ENCODE assay signal across 1 cellular context in the genomic region with DNA sequence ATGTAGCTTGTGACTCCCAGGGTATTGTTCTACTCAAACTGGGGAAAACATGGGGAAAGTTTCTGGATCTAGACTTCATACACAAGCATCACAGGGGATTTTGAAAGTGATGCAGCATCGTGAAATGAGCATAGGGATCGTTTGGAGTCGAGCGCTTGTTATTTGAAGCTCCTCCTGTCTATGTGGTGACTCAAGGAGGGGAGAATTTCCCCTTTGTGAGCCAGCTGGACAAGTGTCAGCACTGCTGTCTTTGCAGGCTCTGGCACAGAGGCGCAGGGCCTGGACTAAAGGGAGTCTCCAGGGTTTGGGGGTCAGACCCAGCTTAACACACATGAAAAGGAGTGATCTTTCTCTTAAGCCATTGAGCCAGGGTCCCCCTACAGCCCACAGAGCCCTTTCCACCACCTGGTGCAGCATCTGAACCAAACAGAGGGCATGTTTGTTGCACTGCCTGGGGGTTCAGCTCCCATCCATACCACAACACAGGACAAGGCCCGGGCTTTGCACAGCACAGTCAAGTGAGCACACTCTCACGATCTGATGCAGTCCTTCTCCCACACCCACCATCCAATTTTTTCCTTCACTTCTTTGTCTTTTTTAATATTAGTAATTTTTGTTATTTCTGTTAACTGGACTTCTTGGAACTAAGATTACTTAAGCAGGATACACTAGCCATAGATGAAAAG.
TF ChIP-seq lines count a peak whose summit lies in the region.

No MANE protein-coding gene starts in this region.

TF ChIP-seq in HepG2, 621 proteins besides CTCF, POLR2A, EP300 and RAD21 (continued from another document):
- TF ChIP-seq, protein P1, sequence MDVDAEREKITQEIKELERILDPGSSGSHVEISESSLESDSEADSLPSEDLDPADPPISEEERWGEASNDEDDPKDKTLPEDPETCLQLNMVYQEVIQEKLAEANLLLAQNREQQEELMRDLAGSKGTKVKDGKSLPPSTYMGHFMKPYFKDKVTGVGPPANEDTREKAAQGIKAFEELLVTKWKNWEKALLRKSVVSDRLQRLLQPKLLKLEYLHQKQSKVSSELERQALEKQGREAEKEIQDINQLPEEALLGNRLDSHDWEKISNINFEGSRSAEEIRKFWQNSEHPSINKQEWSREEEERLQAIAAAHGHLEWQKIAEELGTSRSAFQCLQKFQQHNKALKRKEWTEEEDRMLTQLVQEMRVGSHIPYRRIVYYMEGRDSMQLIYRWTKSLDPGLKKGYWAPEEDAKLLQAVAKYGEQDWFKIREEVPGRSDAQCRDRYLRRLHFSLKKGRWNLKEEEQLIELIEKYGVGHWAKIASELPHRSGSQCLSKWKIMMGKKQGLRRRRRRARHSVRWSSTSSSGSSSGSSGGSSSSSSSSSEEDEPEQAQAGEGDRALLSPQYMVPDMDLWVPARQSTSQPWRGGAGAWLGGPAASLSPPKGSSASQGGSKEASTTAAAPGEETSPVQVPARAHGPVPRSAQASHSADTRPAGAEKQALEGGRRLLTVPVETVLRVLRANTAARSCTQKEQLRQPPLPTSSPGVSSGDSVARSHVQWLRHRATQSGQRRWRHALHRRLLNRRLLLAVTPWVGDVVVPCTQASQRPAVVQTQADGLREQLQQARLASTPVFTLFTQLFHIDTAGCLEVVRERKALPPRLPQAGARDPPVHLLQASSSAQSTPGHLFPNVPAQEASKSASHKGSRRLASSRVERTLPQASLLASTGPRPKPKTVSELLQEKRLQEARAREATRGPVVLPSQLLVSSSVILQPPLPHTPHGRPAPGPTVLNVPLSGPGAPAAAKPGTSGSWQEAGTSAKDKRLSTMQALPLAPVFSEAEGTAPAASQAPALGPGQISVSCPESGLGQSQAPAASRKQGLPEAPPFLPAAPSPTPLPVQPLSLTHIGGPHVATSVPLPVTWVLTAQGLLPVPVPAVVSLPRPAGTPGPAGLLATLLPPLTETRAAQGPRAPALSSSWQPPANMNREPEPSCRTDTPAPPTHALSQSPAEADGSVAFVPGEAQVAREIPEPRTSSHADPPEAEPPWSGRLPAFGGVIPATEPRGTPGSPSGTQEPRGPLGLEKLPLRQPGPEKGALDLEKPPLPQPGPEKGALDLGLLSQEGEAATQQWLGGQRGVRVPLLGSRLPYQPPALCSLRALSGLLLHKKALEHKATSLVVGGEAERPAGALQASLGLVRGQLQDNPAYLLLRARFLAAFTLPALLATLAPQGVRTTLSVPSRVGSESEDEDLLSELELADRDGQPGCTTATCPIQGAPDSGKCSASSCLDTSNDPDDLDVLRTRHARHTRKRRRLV (CRISPR knock-in tag; IDR thresholded peaks at IDR 0.05) = no peak
- TF ChIP-seq ETV5 (CRISPR knock-in tag; IDR thresholded peaks at IDR 0.05; ENCODE audit: borderline replicate concordance) (no peak), ZNF101 (CRISPR knock-in tag; IDR thresholded peaks at IDR 0.05; ENCODE audit: borderline replicate concordance, low read depth) (no peak), ZNF782 (CRISPR knock-in tag; IDR thresholded peaks at IDR 0.05; ENCODE audit: borderline replicate concordance) (no peak), MLLT10 (CRISPR knock-in tag; IDR thresholded peaks at IDR 0.05) (no peak), HOXD1 (CRISPR knock-in tag; IDR thresholded peaks at IDR 0.05) (no peak), ZNF709 (CRISPR knock-in tag; IDR thresholded peaks at IDR 0.05) (no peak)
- TF ChIP-seq, protein P2, sequence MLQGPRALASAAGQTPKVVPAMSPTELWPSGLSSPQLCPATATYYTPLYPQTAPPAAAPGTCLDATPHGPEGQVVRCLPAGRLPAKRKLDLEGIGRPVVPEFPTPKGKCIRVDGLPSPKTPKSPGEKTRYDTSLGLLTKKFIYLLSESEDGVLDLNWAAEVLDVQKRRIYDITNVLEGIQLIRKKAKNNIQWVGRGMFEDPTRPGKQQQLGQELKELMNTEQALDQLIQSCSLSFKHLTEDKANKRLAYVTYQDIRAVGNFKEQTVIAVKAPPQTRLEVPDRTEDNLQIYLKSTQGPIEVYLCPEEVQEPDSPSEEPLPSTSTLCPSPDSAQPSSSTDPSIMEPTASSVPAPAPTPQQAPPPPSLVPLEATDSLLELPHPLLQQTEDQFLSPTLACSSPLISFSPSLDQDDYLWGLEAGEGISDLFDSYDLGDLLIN (CRISPR knock-in tag; IDR thresholded peaks at IDR 0.05; ENCODE audit: borderline replicate concordance) = no peak
